Comparison of ENCODE assay signal across 8 cellular contexts in the genomic region with DNA sequence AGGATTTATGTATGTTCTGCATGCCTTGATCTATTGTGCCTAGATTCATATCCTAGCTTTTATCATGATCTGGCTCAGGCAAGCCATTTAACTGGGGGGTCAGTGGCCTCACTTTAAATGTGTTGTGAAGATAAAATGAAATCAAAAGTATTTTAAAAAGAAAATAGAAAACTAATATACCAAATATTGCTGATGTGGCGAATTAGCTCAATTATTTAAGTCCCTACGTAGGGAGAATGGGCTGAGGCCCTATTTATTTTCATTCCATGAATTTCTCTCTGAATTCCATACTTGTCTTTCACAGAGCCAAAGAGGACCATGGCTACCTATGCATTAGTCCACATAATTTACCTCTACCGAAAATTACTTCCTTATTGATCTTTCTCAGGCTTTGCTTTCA. TPM values are rescaled to one million over a fixed set of nuclear protein-coding genes. Genes with fewer than 3 reads are reported as not detected.
DNase-seq lines count a peak whose midpoint lies in the region; ATAC-seq and TF ChIP-seq lines count a peak whose summit lies in the region.

No MANE protein-coding gene starts in this region.

- H3K9me3 ChIP-seq in SJCRH30 (replicated peaks) (no peaks in the 10 kb centered on the region), esophagus squamous epithelium (no peaks in the 10 kb centered on the region)

- no peak overlapping the region for H3K9ac ChIP-seq in rectal smooth muscle tissue (ENCODE audit: low read length)

- WGBS in esophagus squamous epithelium, 2 donors = 57 to 59% methylated on average over 3 of the region's 3 CpGs

- no peaks in the 10 kb centered on the region for H3K27me3 ChIP-seq in SJCRH30
- H3K27me3 ChIP-seq in esophagus squamous epithelium = no peaks in the 10 kb centered on the region
- no peaks in the 10 kb centered on the region for H3K27me3 ChIP-seq in rectal smooth muscle tissue (ENCODE audit: control insufficient read depth, insufficient read depth, low read length)

- no peak overlapping the region for H3K27ac ChIP-seq in SJCRH30
- peak overlapping the region in 1 of 4 donors; percentile 85 for H3K27ac ChIP-seq in esophagus squamous epithelium
- no peak overlapping the region for H3K27ac ChIP-seq in rectal smooth muscle tissue (ENCODE audit: low read depth, low read length)

- H3K36me3 ChIP-seq in SJCRH30 (no peaks in the 10 kb centered on the region), esophagus squamous epithelium (no peaks in the 10 kb centered on the region), rectal smooth muscle tissue (ENCODE audit: control insufficient read depth, insufficient read depth, low read length) (no peaks in the 10 kb centered on the region)

- TF ChIP-seq CTCF in GM12875 (IDR thresholded peaks at IDR 0.05; ENCODE audit: borderline replicate concordance, insufficient read depth, low read depth, low read length) (no peak), esophagus squamous epithelium (IDR thresholded peaks at IDR 0.05) (no peak)

- no peaks in the 10 kb centered on the region for H3K4me1 ChIP-seq in SJCRH30
- peaks cover 0 to 31% (median 19%) of the 10 kb centered on the region in 3 donors for H3K4me1 ChIP-seq in esophagus squamous epithelium
- peaks cover 7% of the 10 kb centered on the region for H3K4me1 ChIP-seq in rectal smooth muscle tissue (ENCODE audit: control insufficient read depth, insufficient read depth, low read length)

- no peak for TF ChIP-seq POLR2A in esophagus squamous epithelium (IDR thresholded peaks at IDR 0.05)

- no peak for DNase-seq in SJCRH30
- no peak for DNase-seq in esophagus squamous epithelium (lab: John Stamatoyannopoulos, UW)
- no peak for DNase-seq in NCI-H446 treated with DMSO at 0.1 percent for 48 hours (lab: John Stamatoyannopoulos, UW)
- DNase-seq in NOMO-1 (lab: John Stamatoyannopoulos, UW; ENCODE audit: unreplicated experiment in 2 of 2) = no peak

- H3K4me3 ChIP-seq in GM12875 (ENCODE audit: low read depth, low read length) (peak overlapping the region; percentile 82), SJCRH30 (peak overlapping the region; percentile 90), esophagus squamous epithelium (peak overlapping the region; percentile 80 to 97 (median 86)), rectal smooth muscle tissue (ENCODE audit: low read length) (peak overlapping the region; percentile 97)

- ATAC-seq in HG02623 (IDR thresholded peaks at IDR 0.05; ENCODE audit: unreplicated experiment) (no peak), GM18909 (IDR thresholded peaks at IDR 0.05; ENCODE audit: poor library complexity, unreplicated experiment) (no peak)

- intact Hi-C loops in esophagus squamous epithelium (cut with DNase I) = no loop called here

RNA-seq across cellular contexts. Expression of a gene that starts 1.8 kb away (rescaled TPM):
- total RNA-seq in SJCRH30 (2014; rRNA removed; shearing (Covaris generic)) = 5.8 and 6.4 TPM in 2 replicates
- 10 to 100 TPM in 1 of 4 donors, 1 to 10 TPM in 3; 4.5 to 10.5 (median 6.5) TPM for total RNA-seq in esophagus squamous epithelium

RNA-seq across cellular contexts. Expression of a gene that starts 1.9 kb away (rescaled TPM):
- total RNA-seq in SJCRH30 (2014; rRNA removed; shearing (Covaris generic)) = 12.8 and 14.1 TPM in 2 replicates
- total RNA-seq in esophagus squamous epithelium = 1 to 10 TPM; 1.1 to 9.3 (median 6.4) TPM

RNA-seq across cellular contexts. Expression of a gene that starts 56.6 kb away (rescaled TPM):
- 15.3 and 15.5 TPM in 2 replicates for total RNA-seq in SJCRH30 (2014; rRNA removed; shearing (Covaris generic))
- total RNA-seq in esophagus squamous epithelium = 10 to 100 TPM in 3 of 4 donors, 1 to 10 TPM in 1; 8.3 to 17.0 (median 14.2) TPM
